In genomic region chr7:7808156-7808555, GRCh38 we compare ENCODE assay signal across 1 cellular context.
TF ChIP-seq lines count a peak whose summit lies in the region.

No MANE protein-coding gene starts in this region.

TF ChIP-seq in K562, 482 proteins besides CTCF, POLR2A, EP300 and RAD21 (continued from another document and continues in another):
- TF ChIP-seq ZMIZ1 (IDR thresholded peaks at IDR 0.05; ENCODE audit: low read depth in 2 of 2, low read length in 2 of 2) (no peak), BCOR (IDR thresholded peaks at IDR 0.05) (no peak), ELK1 (CRISPR knock-in tag; IDR thresholded peaks at IDR 0.05) (no peak), ZBTB7A (IDR thresholded peaks at IDR 0.05; ENCODE audit: borderline replicate concordance, control insufficient read depth, low read depth, low read length) (no peak), BRD9 (IDR thresholded peaks at IDR 0.05; ENCODE audit: low read depth, partially characterized antibody) (peak; percentile 41), NRF1 (conservative IDR thresholded peaks at IDR 0.05 in 1 of 2, IDR thresholded peaks at IDR 0.05 in 1 of 2) (no peak), DNMT1 (IDR thresholded peaks at IDR 0.05) (no peak), C11orf30 (IDR thresholded peaks at IDR 0.05; ENCODE audit: low read depth) (no peak), ZC3H4 (CRISPR knock-in tag; IDR thresholded peaks at IDR 0.05; ENCODE audit: borderline replicate concordance) (no peak), SMAD4 (CRISPR knock-in tag; conservative IDR thresholded peaks at IDR 0.05) (no peak), ZNF76 (CRISPR knock-in tag; IDR thresholded peaks at IDR 0.05; ENCODE audit: borderline replicate concordance) (no peak), ATF7 (IDR thresholded peaks at IDR 0.05) (0 out of 2 replicates have a peak, but pooled peaks have one; percentile 37), POLR2B (IDR thresholded peaks at IDR 0.05; ENCODE audit: low read depth, partially characterized antibody) (no peak), FOXJ2 (tag; IDR thresholded peaks at IDR 0.05) (no peak), HNRNPK (IDR thresholded peaks at IDR 0.05; ENCODE audit: low read depth, low read length, poor library complexity, severe bottlenecking) (no peak), ATF3 (IDR thresholded peaks at IDR 0.05) (peak; percentile 91), ATF3 (CRISPR knock-in tag; conservative IDR thresholded peaks at IDR 0.05) (no peak; the same call in 1 of the 2 replicates), ZSCAN29 (IDR thresholded peaks at IDR 0.05) (no peak), ZBTB9 (CRISPR knock-in tag; IDR thresholded peaks at IDR 0.05) (no peak), GATAD2B (IDR thresholded peaks at IDR 0.05; ENCODE audit: borderline replicate concordance) (no peak), SMC3 (conservative IDR thresholded peaks at IDR 0.05; ENCODE audit: insufficient read depth, low read depth, low read length) (no peak), ID3 (CRISPR knock-in tag; IDR thresholded peaks at IDR 0.05) (no peak), ID3 (tag; IDR thresholded peaks at IDR 0.05) (no peak), SMARCC2 (IDR thresholded peaks at IDR 0.05; ENCODE audit: low read depth) (0 out of 2 replicates have a peak, but pooled peaks have one; percentile 18), HMBOX1 (IDR thresholded peaks at IDR 0.05) (peak; percentile 90), SMAD1 (IDR thresholded peaks at IDR 0.05; ENCODE audit: low read depth, low read length, partially characterized antibody) (no peak), RUNX1 (IDR thresholded peaks at IDR 0.05; ENCODE audit: low read depth) (no peak), SMARCE1 (IDR thresholded peaks at IDR 0.05) (peak; percentile 51; the same call in 1 of the 2 replicates), FOSL1 (tag; conservative IDR thresholded peaks at IDR 0.05) (peak; percentile 89), CTBP1 (IDR thresholded peaks at IDR 0.05; ENCODE audit: borderline replicate concordance) (no peak), SP1 (CRISPR knock-in tag; IDR thresholded peaks at IDR 0.05) (no peak), CHCHD3 (CRISPR knock-in tag; IDR thresholded peaks at IDR 0.05) (no peak), TFE3 (CRISPR knock-in tag; IDR thresholded peaks at IDR 0.05) (no peak), E4F1 (CRISPR knock-in tag; IDR thresholded peaks at IDR 0.05; ENCODE audit: borderline replicate concordance) (no peak), RB1 (IDR thresholded peaks at IDR 0.05; ENCODE audit: low read depth) (no peak), MAZ (CRISPR knock-in tag; conservative IDR thresholded peaks at IDR 0.05 in 1 of 2, IDR thresholded peaks at IDR 0.05 in 1 of 2) (no peak), DDX20 (tag; IDR thresholded peaks at IDR 0.05; ENCODE audit: low read depth) (no peak), ZBTB40 (IDR thresholded peaks at IDR 0.05) (no peak), ZBTB40 (CRISPR knock-in tag; IDR thresholded peaks at IDR 0.05) (no peak)
